Comparison of ENCODE assay signal across 26 cellular contexts in genomic region chr15:35867371-35867770, GRCh38.
"Had no signal": no experiment of that assay in that cellular context is flagged by ENCODE, and none has a peak within 500 bp of the region (broad histone marks: within the 10 kb centered on the region; RNA-seq: fewer than 3 reads in every experiment).

No MANE protein-coding gene starts in this region.

- H3K9me3 Mint-ChIP-seq: activated B cell treated with CpG ODN at 0.5 μM for 24 hours; activated CD4-positive, alpha-beta memory T cell treated with anti-CD3 and anti-CD28 coated beads for 36 hours; activated CD4-positive, alpha-beta T cell treated with anti-CD3 and anti-CD28 coated beads, Interleukin-2, amount 10 ng/mL, durations not matched to agents 24 days and 14 days; activated naive CD8-positive, alpha-beta T cell treated with anti-CD3 and anti-CD28 coated beads, Interleukin-2, amount 50 U/mL, for 24 hours; activated T-cell treated with anti-CD3 and anti-CD28 coated beads, Interleukin-2, amount 50 U/mL, for 4 hours had no signal

- H3K4me3 Mint-ChIP-seq: activated B cell treated with CpG ODN at 0.5 μM for 24 hours; activated CD4-positive, alpha-beta memory T cell treated with anti-CD3 and anti-CD28 coated beads for 36 hours; activated CD4-positive, alpha-beta T cell treated with anti-CD3 and anti-CD28 coated beads, Interleukin-2, amount 10 ng/mL, durations not matched to agents 24 days and 14 days; activated naive CD8-positive, alpha-beta T cell treated with anti-CD3 and anti-CD28 coated beads, Interleukin-2, amount 50 U/mL, for 24 hours; activated T-cell treated with anti-CD3 and anti-CD28 coated beads, Interleukin-2, amount 50 U/mL, for 4 hours; T-helper 1 cell treated with Interleukin-12 subunit alpha and Interleukin-12 subunit beta and Interleukin-4 antibody, amounts not matched to agents 30 μg/mL and 1 μg/mL, for 36 hours had no signal

- H3K9ac ChIP-seq: KMS-11 had no signal

- H3K27me3 ChIP-seq: ascending aorta, brain microvascular endothelial cell, cardiac muscle cell, MG63 had no signal

- H3K27ac ChIP-seq: ascending aorta, brain microvascular endothelial cell, cardiac muscle cell, KMS-11 had no signal

- H3K4me2 ChIP-seq: KMS-11 had no signal

- DNase-seq: activated B cell treated with CpG ODN at 0.5 μM for 24 hours; activated CD4-positive, alpha-beta memory T cell treated with anti-CD3 and anti-CD28 coated beads for 36 hours; activated CD4-positive, alpha-beta T cell treated with anti-CD3 and anti-CD28 coated beads for 1 hour; activated CD4-positive, alpha-beta T cell treated with anti-CD3 and anti-CD28 coated beads, Interleukin-2, amount 10 ng/mL, durations not matched to agents 24 days and 14 days; activated CD8-positive, alpha-beta memory T cell treated with anti-CD3 and anti-CD28 coated beads for 24 hours; activated effector memory CD4-positive, alpha-beta T cell treated with anti-CD3 and anti-CD28 coated beads, Interleukin-2, amount 50 U/mL, for 16 hours; activated naive CD4-positive, alpha-beta T cell treated with Interleukin-2 at 50 U/mL for 16 hours; activated naive CD8-positive, alpha-beta T cell treated with anti-CD3 and anti-CD28 coated beads, Interleukin-2, amount 50 U/mL, for 24 hours; activated T-cell treated with anti-CD3 and anti-CD28 coated beads, Interleukin-2, amount 50 U/mL, for 4 hours; amniotic stem cell; brain microvascular endothelial cell; MG63; NCI-H1105; NCI-H1436; NCI-H1694 treated with DMSO at 0.1 percent for 48 hours; NCI-H2029 treated with DMSO at 0.1 percent for 48 hours; NCI-H345; NCI-H510A; NCI-H526 treated with DMSO at 0.1 percent for 48 hours; PC-3; SHP77 treated with DMSO at 0.1 percent for 48 hours had no signal

- H3K4me1 Mint-ChIP-seq: activated B cell treated with CpG ODN at 0.5 μM for 24 hours; activated CD4-positive, alpha-beta T cell treated with anti-CD3 and anti-CD28 coated beads, Interleukin-2, amount 10 ng/mL, durations not matched to agents 24 days and 14 days; activated naive CD8-positive, alpha-beta T cell treated with anti-CD3 and anti-CD28 coated beads, Interleukin-2, amount 50 U/mL, for 24 hours had no signal

- H3K36me3 ChIP-seq: ascending aorta, brain microvascular endothelial cell, cardiac muscle cell, MG63 had no signal

- H3K4me3 ChIP-seq: ascending aorta, cardiac muscle cell, MG63 had no signal

- H3K36me3 Mint-ChIP-seq: activated CD4-positive, alpha-beta memory T cell treated with anti-CD3 and anti-CD28 coated beads for 36 hours; activated naive CD4-positive, alpha-beta T cell treated with anti-CD3 and anti-CD28 coated beads, Interleukin-2, amount 50 U/mL, for 72 hours had no signal

- H3K27ac Mint-ChIP-seq: activated B cell treated with CpG ODN at 0.5 μM for 24 hours; activated CD4-positive, alpha-beta memory T cell treated with anti-CD3 and anti-CD28 coated beads for 36 hours; activated CD4-positive, alpha-beta T cell treated with anti-CD3 and anti-CD28 coated beads, Interleukin-2, amount 10 ng/mL, durations not matched to agents 24 days and 14 days; activated naive CD4-positive, alpha-beta T cell treated with anti-CD3 and anti-CD28 coated beads, Interleukin-2, amount 50 U/mL, for 72 hours; activated naive CD8-positive, alpha-beta T cell treated with anti-CD3 and anti-CD28 coated beads, Interleukin-2, amount 50 U/mL, for 24 hours; T-helper 1 cell treated with Interleukin-12 subunit alpha and Interleukin-12 subunit beta and Interleukin-4 antibody, amounts not matched to agents 30 μg/mL and 1 μg/mL, for 36 hours had no signal

- H3K9me3 ChIP-seq: ascending aorta, MG63 had no signal

- ATAC-seq: activated naive CD4-positive, alpha-beta T cell treated with anti-CD3 and anti-CD28 coated beads, Interleukin-2, amount 50 U/mL, for 72 hours; activated naive CD8-positive, alpha-beta T cell treated with anti-CD3 and anti-CD28 coated beads, Interleukin-2, amount 50 U/mL, for 24 hours; activated T-cell treated with anti-CD3 and anti-CD28 coated beads, Interleukin-2, amount 50 U/mL, for 4 hours; PC-3 had no signal

- H3K27me3 Mint-ChIP-seq: activated B cell treated with CpG ODN at 0.5 μM for 24 hours; activated CD4-positive, alpha-beta memory T cell treated with anti-CD3 and anti-CD28 coated beads for 36 hours; activated CD4-positive, alpha-beta T cell treated with anti-CD3 and anti-CD28 coated beads, Interleukin-2, amount 10 ng/mL, durations not matched to agents 24 days and 14 days; activated naive CD8-positive, alpha-beta T cell treated with anti-CD3 and anti-CD28 coated beads, Interleukin-2, amount 50 U/mL, for 24 hours had no signal

- H3K4me1 ChIP-seq: ascending aorta had no signal
